ENCODE assay signal across 8 cellular contexts in genomic region chr19:8413593-8413923, GRCh38. TPM values are rescaled to one million over a fixed set of nuclear protein-coding genes. Genes with fewer than 3 reads are reported as not detected.
DNase-seq lines count a peak whose midpoint lies in the region; ATAC-seq and TF ChIP-seq lines count a peak whose summit lies in the region.

No MANE protein-coding gene starts in this region.

- no peaks in the 10 kb centered on the region for H3K27me3 ChIP-seq in trophoblast cell (ENCODE audit: insufficient read depth, low read length)

- H3K4me3 ChIP-seq in epithelial cell of proximal tubule (ENCODE audit: low read depth, low read length) (peak overlapping the region; percentile 83), trophoblast cell (ENCODE audit: low read depth, low read length) (peak overlapping the region; percentile 81)

- DNase-seq in OCI-M1 (lab: John Stamatoyannopoulos, UW), result peak; percentile 61
- no peak for DNase-seq in epithelial cell of proximal tubule (ENCODE audit: low read depth)
- DNase-seq in trophoblast cell, result no peak
- no peak for DNase-seq in HEK293T (ENCODE audit: extremely low spot score)
- no peak for DNase-seq in NCI-H510A treated with DMSO at 0.1 percent for 48 hours (lab: John Stamatoyannopoulos, UW)

- H3K27ac ChIP-seq in trophoblast cell (ENCODE audit: low read depth, low read length), result no peak overlapping the region

- no peak for TF ChIP-seq CTCF in epithelial cell of proximal tubule (conservative IDR thresholded peaks at IDR 0.05; ENCODE audit: low read depth, low read length)

- peak overlapping the region; percentile 87 for H3K4me2 ChIP-seq in trophoblast cell (ENCODE audit: low read length)

- no peak overlapping the region for H2BK5ac ChIP-seq in trophoblast cell (ENCODE audit: low read depth, low read length, poor library complexity)

- peak overlapping the region; percentile 78 for H4K8ac ChIP-seq in trophoblast cell (ENCODE audit: low read depth, low read length)

- no peak overlapping the region for H2BK12ac ChIP-seq in trophoblast cell (ENCODE audit: low read length)

- H3K79me2 ChIP-seq in trophoblast cell (ENCODE audit: control insufficient read depth, insufficient read depth, low read length, poor library complexity), result peaks cover 3% of the 10 kb centered on the region

- H3K9ac ChIP-seq in ES-I3 (ENCODE audit: low read depth, low read length) (peak overlapping the region; percentile 89), trophoblast cell (ENCODE audit: low read length) (no peak overlapping the region)

- H3K4ac ChIP-seq in trophoblast cell (ENCODE audit: low read depth, low read length), result peak overlapping the region; percentile 48

- H3K23ac ChIP-seq in trophoblast cell (ENCODE audit: low read length), result no peak overlapping the region

- peak overlapping the region; percentile 40 for H2BK120ac ChIP-seq in trophoblast cell (ENCODE audit: insufficient read depth, low read length, poor library complexity)

- peaks cover 7% of the 10 kb centered on the region for H3K79me1 ChIP-seq in trophoblast cell (ENCODE audit: low read length)

- H3K36me3 ChIP-seq in ES-I3 (ENCODE audit: insufficient read depth, low read length) (no peaks in the 10 kb centered on the region), trophoblast cell (ENCODE audit: control insufficient read depth in 1 of 2, insufficient read depth in 2 of 2, low read length in 2 of 2) (no peaks in the 10 kb centered on the region)

- peak overlapping the region; percentile 53 for H2AK5ac ChIP-seq in trophoblast cell (ENCODE audit: low read length)

- ATAC-seq in HG02973 (IDR thresholded peaks at IDR 0.05; ENCODE audit: unreplicated experiment), result no peak
- ATAC-seq in HG02798 (IDR thresholded peaks at IDR 0.05; ENCODE audit: poor library complexity, unreplicated experiment), result no peak

- H3K9me3 ChIP-seq in ES-I3 (ENCODE audit: control insufficient read depth, insufficient read depth, low read length) (no peaks in the 10 kb centered on the region), trophoblast cell (ENCODE audit: insufficient read depth, low read depth, low read length) (no peaks in the 10 kb centered on the region)

- H4K91ac ChIP-seq in trophoblast cell (ENCODE audit: low read depth, low read length), result peak overlapping the region; percentile 76

- peak overlapping the region; percentile 70 for H4K12ac ChIP-seq in trophoblast cell (ENCODE audit: low read depth, low read length)

- CTCF ChIA-PET in HEK293T (lab: Yijun Ruan, JAX), result interaction anchor here (0.7 to 1.6 kb wide), 6 partner anchors 10 to 167 kb away, joined by 3 to 14 read pairs (median 4); no protein-coding TSS in a partner anchor

- H2AFZ ChIP-seq in trophoblast cell (ENCODE audit: insufficient read depth, low read length, poor library complexity), result peak overlapping the region; percentile 52

- H3K18ac ChIP-seq in trophoblast cell (ENCODE audit: low read length), result peak overlapping the region; percentile 51

- H3K14ac ChIP-seq in trophoblast cell (ENCODE audit: low read length), result peak overlapping the region; percentile 68

- no peaks in the 10 kb centered on the region; the same call in 1 of the 2 replicates for H3K4me1 ChIP-seq in ES-I3 (ENCODE audit: insufficient read depth, low read length)
- H3K4me1 ChIP-seq in trophoblast cell (ENCODE audit: control insufficient read depth in 1 of 2, insufficient read depth in 2 of 2, low read length in 2 of 2), result peaks cover 17 to 19% of the 10 kb centered on the region in 2 experiments

- WGBS in trophoblast cell (ENCODE audit: extremely low coverage, insufficient coverage, insufficient read length), result no CpG with 5 or more reads among the region's 7 CpGs

- POLR2A ChIA-PET in HEK293T (lab: Yijun Ruan, JAX), result interaction anchor here (0.7 to 3.5 kb wide), 7 partner anchors 8 to 470 kb away, joined by 3 to 27 read pairs (median 4); partner anchors contain the start of genes HNRNPM, RAB11B, TIMM44 and ZNF414

TF ChIP-seq in HEK293T, 16 proteins besides CTCF, POLR2A, EP300 and RAD21:
- TF ChIP-seq BHLHE40 (IDR thresholded peaks at IDR 0.05; ENCODE audit: borderline replicate concordance) (no peak), SP1 (IDR thresholded peaks at IDR 0.05) (no peak), TARDBP (IDR thresholded peaks at IDR 0.05) (no peak), LEF1 (IDR thresholded peaks at IDR 0.05; ENCODE audit: borderline replicate concordance) (no peak), ARNT (IDR thresholded peaks at IDR 0.05) (no peak), HDGF (IDR thresholded peaks at IDR 0.05; ENCODE audit: borderline replicate concordance) (no peak)

RNA-seq across cellular contexts. Expression of gene MARCHF2, which starts 0.5 kb away (rescaled TPM):
- 48.8 and 58.9 TPM in 2 replicates for total RNA-seq in epithelial cell of proximal tubule
- polyA plus RNA-seq in trophoblast cell (2013), result 22.2 and 22.7 TPM in 2 replicates

RNA-seq across cellular contexts. Expression of gene RAB11B, which starts 23.4 kb away (rescaled TPM):
- 16.6 and 23.3 TPM in 2 replicates for total RNA-seq in epithelial cell of proximal tubule
- polyA plus RNA-seq in trophoblast cell (2013), result 124 and 125 TPM in 2 replicates

RNA-seq across cellular contexts. Expression of gene HNRNPM, which starts 31.2 kb away (rescaled TPM):
- total RNA-seq in epithelial cell of proximal tubule, result 134 and 169 TPM in 2 replicates
- 145 and 148 TPM in 2 replicates for polyA plus RNA-seq in trophoblast cell (2013)

RNA-seq across cellular contexts. Expression of gene ANGPTL4, which starts 49.6 kb away (rescaled TPM):
- total RNA-seq in epithelial cell of proximal tubule, result 16.6 and 82.0 TPM in 2 replicates
- polyA plus RNA-seq in trophoblast cell (2013), result 4.1 and 4.3 TPM in 2 replicates
